7 cellular contexts compared by ENCODE assay signal in genomic region chr10:94403034-94403822, GRCh38. TPM values are rescaled to one million over a fixed set of nuclear protein-coding genes. Genes with fewer than 3 reads are reported as not detected.
DNase-seq lines count a peak whose midpoint lies in the region; ATAC-seq and TF ChIP-seq lines count a peak whose summit lies in the region.

No MANE protein-coding gene starts in this region.

- H3K36me3 ChIP-seq in skeletal muscle satellite cell (ENCODE audit: insufficient read depth, low read length), result no peaks in the 10 kb centered on the region

- H3K4me3 ChIP-seq in GM12865 (ENCODE audit: low read depth, low read length), result peak overlapping the region; percentile 76
- H3K4me3 ChIP-seq in skeletal muscle satellite cell (ENCODE audit: low read length), result peak overlapping the region; percentile 76

- DNase-seq in GM12865 (ENCODE audit: low read depth) (peak; percentile 93), HuH-7.5 (ENCODE audit: low spot score) (peak; percentile 55), SK-N-DZ (ENCODE audit: low spot score) (peak; percentile 55), caudate nucleus (lab: John Stamatoyannopoulos, UW) (peak in 35 of 61 donors; percentile 3 to 66 (median 33)), iris pigment epithelial cell (ENCODE audit: low read depth) (peak; percentile 80)

- H3K9ac ChIP-seq in skeletal muscle satellite cell (ENCODE audit: low read depth, low read length), result peak overlapping the region; percentile 91

- peaks cover 8% of the 10 kb centered on the region for H3K4me1 ChIP-seq in skeletal muscle satellite cell (ENCODE audit: control insufficient read depth, insufficient read depth, low read length)

- TF ChIP-seq CTCF in GM12865 (IDR thresholded peaks at IDR 0.05; ENCODE audit: insufficient read depth, low read depth, low read length, missing control alignments), result no peak

- H3K27ac ChIP-seq in caudate nucleus (ENCODE audit: low read depth, low read length), result peak overlapping the region; percentile 87

- peak overlapping the region; percentile 78 for H3K4me2 ChIP-seq in skeletal muscle satellite cell (ENCODE audit: low read length)

- no peaks in the 10 kb centered on the region for H3K9me3 ChIP-seq in skeletal muscle satellite cell (replicated peaks; ENCODE audit: low read length)

- peak; percentile 55 for ATAC-seq in GM21737 (IDR thresholded peaks at IDR 0.05; ENCODE audit: unreplicated experiment)

- H3K27me3 ChIP-seq in skeletal muscle satellite cell (ENCODE audit: control insufficient read depth, insufficient read depth, low read length), result no peaks in the 10 kb centered on the region

RNA-seq across cellular contexts. Expression of gene TBC1D12, which starts 0.9 kb away (rescaled TPM):
- 6.5 and 11.9 TPM in 2 replicates for polyA plus RNA-seq in SK-N-DZ (2014; cell fraction: cytosol; rRNA removed)
- polyA plus RNA-seq in SK-N-DZ (2014; cell fraction: nucleus; rRNA removed), result 6.7 and 7.5 TPM in 2 replicates
- total RNA-seq in skeletal muscle satellite cell (2012; rRNA removed), result 9.6 and 11.1 TPM in 2 replicates

RNA-seq across cellular contexts. Expression of gene NOC3L, which starts 40.5 kb away (rescaled TPM):
- polyA plus RNA-seq in SK-N-DZ (2014; cell fraction: cytosol; rRNA removed), result 27.8 and 35.5 TPM in 2 replicates
- 47.4 and 50.0 TPM in 2 replicates for polyA plus RNA-seq in SK-N-DZ (2014; cell fraction: nucleus; rRNA removed)
- 35.6 and 40.3 TPM in 2 replicates for total RNA-seq in skeletal muscle satellite cell (2012; rRNA removed)

Comparison
In these comparisons a context has a peak if more than half of its experiments do, and no peak if none do; other contexts are left out.
1. Peak in every context shown above with its lines: DNase-seq, ATAC-seq, H3K4me3 ChIP-seq and H3K27ac ChIP-seq.
2. DNase-seq: peak in every context shown above with its lines; median percentile 93 in GM12865; 80 in iris pigment epithelial cell; 55 in HuH-7.5; 55 in SK-N-DZ; 33 in caudate nucleus.